Comparison of ENCODE assay signal across 1 cellular context in genomic region chr1:42214447-42214871, GRCh38.
TF ChIP-seq lines count a peak whose summit lies in the region.

No MANE protein-coding gene starts in this region.

TF ChIP-seq in HepG2, 621 proteins besides CTCF, POLR2A, EP300 and RAD21 (continued from another document and continues in another):
- TF ChIP-seq ZNF670 (CRISPR knock-in tag; IDR thresholded peaks at IDR 0.05; ENCODE audit: borderline replicate concordance) (no peak), BATF2 (CRISPR knock-in tag; IDR thresholded peaks at IDR 0.05) (no peak), TMF1 (CRISPR knock-in tag; IDR thresholded peaks at IDR 0.05; ENCODE audit: low read depth) (no peak), CCDC6 (CRISPR knock-in tag; IDR thresholded peaks at IDR 0.05) (0 out of 2 replicates have a peak, but pooled peaks have one; percentile 28), HNRNPK (IDR thresholded peaks at IDR 0.05; ENCODE audit: low read depth, low read length, poor library complexity, severe bottlenecking) (no peak), TBP (CRISPR knock-in tag; IDR thresholded peaks at IDR 0.05) (no peak), HIC2 (CRISPR knock-in tag; IDR thresholded peaks at IDR 0.05; ENCODE audit: low read depth) (peak; percentile 85; the same call in 1 of the 2 replicates), GMEB1 (CRISPR knock-in tag; IDR thresholded peaks at IDR 0.05; ENCODE audit: borderline replicate concordance) (peak; percentile 39; the same call in 1 of the 2 replicates), BCL6 (CRISPR knock-in tag; IDR thresholded peaks at IDR 0.05) (peak; percentile 80), CEBPZ (IDR thresholded peaks at IDR 0.05; ENCODE audit: low read length) (no peak), HNF4G (IDR thresholded peaks at IDR 0.05; ENCODE audit: borderline replicate concordance, low read depth, low read length) (no peak), HNF4G (CRISPR knock-in tag; IDR thresholded peaks at IDR 0.05; ENCODE audit: borderline replicate concordance, low read depth) (no peak), ZNF333 (CRISPR knock-in tag; IDR thresholded peaks at IDR 0.05; ENCODE audit: borderline replicate concordance) (no peak), ZNF503 (CRISPR knock-in tag; IDR thresholded peaks at IDR 0.05) (peak; percentile 63; the same call in 1 of the 2 replicates), ZNF589 (CRISPR knock-in tag; conservative IDR thresholded peaks at IDR 0.05) (no peak), ZNF234 (CRISPR knock-in tag; conservative IDR thresholded peaks at IDR 0.05) (no peak), DPF2 (CRISPR knock-in tag; IDR thresholded peaks at IDR 0.05; ENCODE audit: borderline replicate concordance, low read depth) (peak; percentile 86), ZFP91 (CRISPR knock-in tag; IDR thresholded peaks at IDR 0.05; ENCODE audit: borderline replicate concordance) (no peak), THAP7 (CRISPR knock-in tag; IDR thresholded peaks at IDR 0.05) (no peak), ZNF547 (CRISPR knock-in tag; IDR thresholded peaks at IDR 0.05) (no peak), STAT6 (CRISPR knock-in tag; IDR thresholded peaks at IDR 0.05; ENCODE audit: borderline replicate concordance) (no peak), ZNF281 (CRISPR knock-in tag; IDR thresholded peaks at IDR 0.05; ENCODE audit: borderline replicate concordance) (no peak), MTF1 (CRISPR knock-in tag; IDR thresholded peaks at IDR 0.05) (no peak), PREB (CRISPR knock-in tag; IDR thresholded peaks at IDR 0.05) (no peak), ZNF564 (CRISPR knock-in tag; IDR thresholded peaks at IDR 0.05) (peak; percentile 44; the same call in 1 of the 2 replicates), NFATC3 (CRISPR knock-in tag; IDR thresholded peaks at IDR 0.05) (no peak), PHF20 (CRISPR knock-in tag; IDR thresholded peaks at IDR 0.05) (no peak), ZNF121 (CRISPR knock-in tag; IDR thresholded peaks at IDR 0.05) (no peak), ZNF513 (CRISPR knock-in tag; conservative IDR thresholded peaks at IDR 0.05) (no peak), ZSCAN25 (CRISPR knock-in tag; IDR thresholded peaks at IDR 0.05) (no peak), ZNF567 (CRISPR knock-in tag; IDR thresholded peaks at IDR 0.05; ENCODE audit: borderline replicate concordance) (no peak), TFDP1 (CRISPR knock-in tag; IDR thresholded peaks at IDR 0.05; ENCODE audit: borderline replicate concordance) (no peak), PHF8 (CRISPR knock-in tag; IDR thresholded peaks at IDR 0.05) (no peak)
